Comparison of ENCODE assay signal across 15 cellular contexts in genomic region chr10:25701651-25702050, GRCh38.
"Had no signal": no experiment of that assay in that cellular context is flagged by ENCODE, and none has a peak within 500 bp of the region (broad histone marks: within the 10 kb centered on the region; RNA-seq: fewer than 3 reads in every experiment).

No MANE protein-coding gene starts in this region.

- H3K4me3 Mint-ChIP-seq: activated naive CD8-positive, alpha-beta T cell treated with anti-CD3 and anti-CD28 coated beads for 36 hours; naive B cell; T-helper 17 cell had no signal

- H3K4me3 ChIP-seq: colonic mucosa, hepatocyte, lower lobe of right lung, sigmoid colon, suprapubic skin, upper lobe of left lung had no signal

- H3K27me3 Mint-ChIP-seq: naive B cell had no signal

- H3K36me3 Mint-ChIP-seq: activated naive CD8-positive, alpha-beta T cell treated with anti-CD3 and anti-CD28 coated beads for 36 hours; naive B cell had no signal

- H3K4me2 ChIP-seq: hepatocyte had no signal

- H3K9me3 Mint-ChIP-seq: activated naive CD8-positive, alpha-beta T cell treated with anti-CD3 and anti-CD28 coated beads for 36 hours had no signal

- H3K27ac Mint-ChIP-seq: activated naive CD8-positive, alpha-beta T cell treated with anti-CD3 and anti-CD28 coated beads for 36 hours; T-helper 17 cell had no signal

- H3K79me2 ChIP-seq: hepatocyte had no signal

- H3K27me3 ChIP-seq: colonic mucosa, hepatocyte, sigmoid colon, upper lobe of left lung had no signal

- H3K4me1 Mint-ChIP-seq: activated naive CD8-positive, alpha-beta T cell treated with anti-CD3 and anti-CD28 coated beads for 36 hours; T-helper 17 cell had no signal

- H3K36me3 ChIP-seq: colonic mucosa, lower lobe of right lung, sigmoid colon, suprapubic skin, upper lobe of left lung had no signal

- H3K9me3 ChIP-seq: colonic mucosa, lower lobe of right lung, sigmoid colon, suprapubic skin, upper lobe of left lung had no signal

- DNase-seq: activated gamma-delta T cell; activated naive CD8-positive, alpha-beta T cell treated with anti-CD3 and anti-CD28 coated beads for 36 hours; activated T-cell treated with anti-CD3 and anti-CD28 coated beads, Interleukin-2, amount 50 U/mL, for 48 hours; colonic mucosa; effector memory CD4-positive, alpha-beta T cell; lower lobe of right lung; naive B cell; occipital lobe; sigmoid colon; stimulated activated naive CD4-positive, alpha-beta T cell; T-helper 17 cell had no signal

- ATAC-seq: lower lobe of right lung, T-helper 17 cell had no signal

- H3K4me1 ChIP-seq: colonic mucosa, lower lobe of right lung, sigmoid colon, suprapubic skin, upper lobe of left lung had no signal

- H2AFZ ChIP-seq: hepatocyte had no signal

- H3K27ac ChIP-seq: colonic mucosa, epithelial cell of prostate, hepatocyte, lower lobe of right lung, sigmoid colon, suprapubic skin, upper lobe of left lung had no signal
